ENCODE assay signal across 12 cellular contexts in genomic region chr11:116427903-116428637, GRCh38.
DNase-seq lines count a peak whose midpoint lies in the region; ATAC-seq, FAIRE-seq and TF ChIP-seq lines count a peak whose summit lies in the region.
"Had no signal": no experiment of that assay in that cellular context is flagged by ENCODE, and none has a peak within 500 bp of the region (broad histone marks: within the 10 kb centered on the region; RNA-seq: fewer than 3 reads in every experiment).

No MANE protein-coding gene starts in this region.

- H4K20me1 ChIP-seq in HepG2 (ENCODE audit: insufficient read depth, low read length), result no peaks in the 10 kb centered on the region

- peak; percentile 11; the same call in 1 of the 2 replicates for TF ChIP-seq CTCF in HepG2 (CRISPR knock-in tag; IDR thresholded peaks at IDR 0.05)

- peak; percentile 94 for DNase-seq in COR-L47 (lab: John Stamatoyannopoulos, UW)
- peak; percentile 44 for DNase-seq in NCI-H128 (lab: John Stamatoyannopoulos, UW; ENCODE audit: unreplicated experiment)
- DNase-seq in RPMI7951 (ENCODE audit: low read depth), result peak; percentile 41
- DNase-seq in HepG2 (ENCODE audit: low spot score), result peak; percentile 95
- no peak for DNase-seq in activated CD4-positive, alpha-beta T cell treated with anti-CD3 and anti-CD28 coated beads, Interleukin-2, amount 50 U/mL, for 4 hours
- no peak for DNase-seq in erythroblast (lab: John Stamatoyannopoulos, UW)
- DNase-seq in EL, result no peak
- DNase-seq: activated T-cell treated with anti-CD3 and anti-CD28 coated beads, Interleukin-2, amount 50 U/mL, for 72 hours had no signal

- CTCF ChIA-PET in HepG2 (lab: Yijun Ruan, JAX; ENCODE audit: low intra/inter-chr PET ratio, low total read pairs), result no interaction called here

- peak overlapping the region; percentile 71 for H3K9ac ChIP-seq in HepG2 (ENCODE audit: insufficient read depth, low read depth, low read length)
- H3K9ac ChIP-seq: KMS-11 had no signal

- intact Hi-C loops in HepG2 (cut with micrococcal nuclease; ENCODE audit: unreplicated experiment), result loop anchor here (1.0 to 10.0 kb wide), 4 partner anchors 16 to 133 kb away; no protein-coding TSS in a partner anchor

- WGBS in HepG2 (ENCODE audit: low lambda C conversion rate), result 2% methylated on average over 9 of the region's 11 CpGs

- POLR2A ChIA-PET in HepG2 (lab: Yijun Ruan, JAX), result interaction anchor here (0.8 to 9.8 kb wide), 17 partner anchors 9 to 239 kb away, joined by 3 to 117 read pairs (median 3); no protein-coding TSS in a partner anchor

- FAIRE-seq in HepG2 (lab: Jason Lieb, UNC), result peak; percentile 85
- FAIRE-seq: H54 had no signal

- BruUV-seq in HepG2 (replicated peaks; lab: Mats Ljungman, UMichigan), result no TSS peak

- TF ChIP-seq POLR2A in HepG2 (IDR thresholded peaks at IDR 0.05; ENCODE audit: insufficient read depth in 1 of 2, low read depth in 2 of 2, low read length in 2 of 2), result peak in 1 of 2 experiments; percentile 11; a peak in 1 of 4 replicates
- TF ChIP-seq POLR2A in erythroblast (IDR thresholded peaks at IDR 0.05; ENCODE audit: low read length), result no peak

- H3K4me3 ChIP-seq in HepG2 (replicated peaks in 1 of 3; ENCODE audit: insufficient read depth in 1 of 3, low read depth in 2 of 3, low read length in 3 of 3), result peak overlapping the region; percentile 6 to 35 (median 29); a peak in 5 of 6 replicates
- H3K4me3 ChIP-seq: upper lobe of left lung had no signal

- H2AFZ ChIP-seq in HepG2 (ENCODE audit: low read length), result no peak overlapping the region

- H3K36me3 ChIP-seq in HepG2 (replicated peaks in 1 of 2; ENCODE audit: control insufficient read depth in 1 of 2, insufficient read depth in 2 of 2, low read length in 2 of 2), result no peaks in the 10 kb centered on the region
- H3K36me3 ChIP-seq: upper lobe of left lung had no signal

- no peaks in the 10 kb centered on the region for H3K9me3 ChIP-seq in HepG2 (ENCODE audit: low read length)
- H3K9me3 ChIP-seq: upper lobe of left lung had no signal

- peak overlapping the region; percentile 87 for H3K4me2 ChIP-seq in HepG2 (ENCODE audit: low read depth, low read length)
- H3K4me2 ChIP-seq: KMS-11 had no signal

- TF ChIP-seq RAD21 in HepG2 (CRISPR knock-in tag; IDR thresholded peaks at IDR 0.05), result no peak

- H3K4me1 ChIP-seq in HepG2 (ENCODE audit: insufficient read depth, low read length), result peaks cover 92% of the 10 kb centered on the region
- H3K4me1 ChIP-seq: upper lobe of left lung had no signal

- TF ChIP-seq EP300 in HepG2 (IDR thresholded peaks at IDR 0.05; ENCODE audit: low read depth in 2 of 2, low read length in 2 of 2) (peak; percentile 35 to 85; a peak in 2 of 4 replicates), HepG2 (CRISPR knock-in tag; IDR thresholded peaks at IDR 0.05; ENCODE audit: borderline replicate concordance) (peak; percentile 49; the same call in 1 of the 2 replicates)

- H3K27ac ChIP-seq in HepG2 (ENCODE audit: extremely low read length, insufficient read depth, low read length), result peak overlapping the region; percentile 89
- H3K27ac ChIP-seq: KMS-11, upper lobe of left lung had no signal

- in situ Hi-C loops in HepG2 (cut with HindIII; ENCODE audit: extremely low pct_ligation_motif_present, low pct_unique_long_range_greater_than_20kb), result no loop called here

- H3K79me2 ChIP-seq in HepG2 (ENCODE audit: insufficient read depth, low read length), result no peaks in the 10 kb centered on the region

- H3K27me3 ChIP-seq in HepG2 (ENCODE audit: control insufficient read depth in 1 of 2, insufficient read depth in 2 of 2, low read length in 2 of 2), result no peaks in the 10 kb centered on the region
- H3K27me3 ChIP-seq: upper lobe of left lung had no signal

- ATAC-seq in HepG2 (peak; percentile 82), HG03135 (IDR thresholded peaks at IDR 0.05; ENCODE audit: unreplicated experiment) (no peak)
- ATAC-seq: activated T-cell treated with anti-CD3 and anti-CD28 coated beads, Interleukin-2, amount 50 U/mL, for 72 hours had no signal

TF ChIP-seq in HepG2, 621 proteins besides CTCF, POLR2A, EP300 and RAD21 (continues in another document):
- TF ChIP-seq SATB2 (CRISPR knock-in tag; IDR thresholded peaks at IDR 0.05), result no peak
- TF ChIP-seq BORCS8-MEF2B (CRISPR knock-in tag; IDR thresholded peaks at IDR 0.05), result peak; percentile 2; the same call in 1 of the 2 replicates
- TF ChIP-seq GFI1 (CRISPR knock-in tag; IDR thresholded peaks at IDR 0.05; ENCODE audit: borderline replicate concordance), result peak; percentile 76
- TF ChIP-seq SNAPC5 (CRISPR knock-in tag; IDR thresholded peaks at IDR 0.05; ENCODE audit: borderline replicate concordance), result no peak
- TF ChIP-seq ZNF569 (CRISPR knock-in tag; IDR thresholded peaks at IDR 0.05; ENCODE audit: borderline replicate concordance), result 0 out of 2 replicates have a peak, but pooled peaks have one; percentile 2
- 0 out of 2 replicates have a peak, but pooled peaks have one; percentile 8 for TF ChIP-seq TFDP1 (CRISPR knock-in tag; IDR thresholded peaks at IDR 0.05; ENCODE audit: borderline replicate concordance)
- peak; percentile 32; the same call in 1 of the 2 replicates for TF ChIP-seq ZNF503 (CRISPR knock-in tag; IDR thresholded peaks at IDR 0.05)
- TF ChIP-seq NFYC (CRISPR knock-in tag; IDR thresholded peaks at IDR 0.05), result no peak
- TF ChIP-seq FOXO4 (CRISPR knock-in tag; conservative IDR thresholded peaks at IDR 0.05), result no peak
- no peak for TF ChIP-seq MTF1 (CRISPR knock-in tag; IDR thresholded peaks at IDR 0.05)
- TF ChIP-seq ZNF281 (CRISPR knock-in tag; IDR thresholded peaks at IDR 0.05; ENCODE audit: borderline replicate concordance), result no peak; the same call in 1 of the 2 replicates
- TF ChIP-seq DMAP1 (CRISPR knock-in tag; IDR thresholded peaks at IDR 0.05), result peak; percentile 51; the same call in 1 of the 2 replicates
- TF ChIP-seq FOXJ3 (CRISPR knock-in tag; IDR thresholded peaks at IDR 0.05; ENCODE audit: borderline replicate concordance), result peak; percentile 44; the same call in 1 of the 2 replicates
- peak; percentile 79 for TF ChIP-seq POLR2G (IDR thresholded peaks at IDR 0.05; ENCODE audit: low read depth, low read length)
- TF ChIP-seq YY1 (IDR thresholded peaks at IDR 0.05; ENCODE audit: insufficient read depth, insufficient replicate concordance, low read depth, low read length), result peak; percentile 37

Comparison
In these comparisons a context has a peak if more than half of its experiments do, and no peak if none do; other contexts are left out.
1. DNase-seq: peak in COR-L47 (single experiment), NCI-H128 (single experiment), RPMI7951 (single experiment) and HepG2 (single experiment); none in activated CD4-positive, alpha-beta T cell treated with anti-CD3 and anti-CD28 coated beads, Interleukin-2, amount 50 U/mL, for 4 hours (0 of 2), erythroblast (0 of 2) and EL (single experiment).